In the genomic region with DNA sequence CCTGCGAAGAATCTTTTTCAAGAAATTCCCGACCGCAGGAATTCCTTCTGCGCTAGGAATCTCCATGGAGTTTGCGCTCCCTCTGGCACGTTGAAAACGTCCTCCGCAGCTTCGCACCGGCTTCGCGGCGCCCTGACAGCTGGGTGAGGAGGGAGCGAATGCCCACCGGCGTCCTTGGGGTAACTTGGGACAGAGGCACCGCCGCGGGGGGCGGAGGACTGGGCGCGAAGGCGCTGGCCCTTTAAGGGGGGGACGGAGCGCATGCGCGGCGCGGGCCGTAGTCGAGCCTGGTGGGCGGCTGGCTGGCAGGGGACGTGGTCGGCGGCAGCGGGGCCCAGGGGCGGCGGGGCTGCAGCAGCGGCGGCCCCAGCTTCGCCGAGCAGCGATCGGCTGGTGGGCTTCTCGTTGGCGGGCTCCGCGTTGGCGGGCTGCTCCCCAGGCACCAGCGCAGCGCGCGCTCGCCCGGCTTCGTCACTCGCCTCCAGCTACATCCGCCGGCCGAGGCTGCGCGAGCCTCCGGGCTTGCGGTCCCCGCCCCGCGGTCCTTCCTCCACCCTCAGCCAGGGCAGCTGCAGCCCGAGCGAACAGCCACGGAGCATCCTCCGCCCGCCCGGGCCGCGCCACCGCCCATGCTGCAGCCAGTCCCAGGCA, we compare ENCODE assay signal across 8 cellular contexts. TPM values are rescaled to one million over a fixed set of nuclear protein-coding genes. Genes with fewer than 3 reads are reported as not detected.
DNase-seq lines count a peak whose midpoint lies in the region; ATAC-seq, FAIRE-seq and TF ChIP-seq lines count a peak whose summit lies in the region.

A gene (plus strand): TSS at position 271 of the 651 bp plus-strand sequence. CDS start 1,354 bp downstream, outside the sequence.

- H3K27ac ChIP-seq in BLaER1 treated with 17β-estradiol and CSF1 and Interleukin-3, amounts not matched to agents 10 nM and 100 nM: peak within 1 kb of the TSS; percentile 6 to 76 (median 58); a peak in 21 of 22 replicates

- no peaks in the 10 kb centered on the region; a peak in 1 of 22 replicates for H3K36me3 ChIP-seq in BLaER1 treated with 17β-estradiol and CSF1 and Interleukin-3, amounts not matched to agents 10 nM and 100 nM

- FAIRE-seq in frontal cortex (lab: Jason Lieb, UNC): no peak

- peak within 1 kb of the TSS; percentile 78 for H3K4me3 Mint-ChIP-seq in activated naive CD4-positive, alpha-beta T cell treated with anti-CD3 and anti-CD28 coated beads, Interleukin-2, amount 10 ng/mL, durations not matched to agents 7 days and 5 days
- peak within 1 kb of the TSS; percentile 91 for H3K4me3 Mint-ChIP-seq in nephron progenitor cell

- peak; percentile 73 for ATAC-seq in HG03457 (IDR thresholded peaks at IDR 0.05; ENCODE audit: unreplicated experiment)

- H3K27me3 Mint-ChIP-seq in activated naive CD4-positive, alpha-beta T cell treated with anti-CD3 and anti-CD28 coated beads, Interleukin-2, amount 10 ng/mL, durations not matched to agents 7 days and 5 days: peaks cover 87% of the 10 kb centered on the region
- H3K27me3 Mint-ChIP-seq in nephron progenitor cell (ENCODE audit: low read depth, poor library complexity): peaks cover 24% of the 10 kb centered on the region

- H3K4me1 Mint-ChIP-seq in activated naive CD4-positive, alpha-beta T cell treated with anti-CD3 and anti-CD28 coated beads, Interleukin-2, amount 10 ng/mL, durations not matched to agents 7 days and 5 days: peaks cover 14% of the 10 kb centered on the region
- H3K4me1 Mint-ChIP-seq in nephron progenitor cell: peaks cover 37% of the 10 kb centered on the region

- CTCF ChIA-PET in activated naive CD4-positive, alpha-beta T cell treated with anti-CD3 and anti-CD28 coated beads, Interleukin-2, amount 10 ng/mL, durations not matched to agents 7 days and 5 days (lab: Charles Lee): interaction anchor here (2.8 kb wide), 1 partner anchor 23 kb away, joined by 10 read pairs; no protein-coding TSS in a partner anchor

- no peak for TF ChIP-seq CTCF in nephron progenitor cell (IDR thresholded peaks at IDR 0.05)

- H3K9me3 Mint-ChIP-seq in activated naive CD4-positive, alpha-beta T cell treated with anti-CD3 and anti-CD28 coated beads, Interleukin-2, amount 10 ng/mL, durations not matched to agents 7 days and 5 days: no peaks in the 10 kb centered on the region
- no peaks in the 10 kb centered on the region for H3K9me3 Mint-ChIP-seq in nephron progenitor cell

- peak; percentile 80 for DNase-seq in GM19240 (ENCODE audit: insufficient read length, low spot score)
- DNase-seq in activated naive CD4-positive, alpha-beta T cell treated with anti-CD3 and anti-CD28 coated beads, Interleukin-2, amount 10 ng/mL, durations not matched to agents 7 days and 5 days: peak; percentile 72
- DNase-seq in frontal cortex (ENCODE audit: low spot score in 2 of 2): peak; percentile 83 to 85
- peak; percentile 77 for DNase-seq in nephron progenitor cell
- peak; percentile 76 for DNase-seq in superior temporal gyrus (ENCODE audit: extremely low spot score)

- peak within 1 kb of the TSS; percentile 70 to 84 (median 76) for H3K4me3 ChIP-seq in BLaER1 treated with 17β-estradiol and CSF1 and Interleukin-3, amounts not matched to agents 10 nM and 100 nM

- no peaks in the 10 kb centered on the region for H4K20me1 ChIP-seq in BLaER1 treated with 17β-estradiol and CSF1 and Interleukin-3, amounts not matched to agents 10 nM and 100 nM

- H3K9me3 ChIP-seq in BLaER1 treated with 17β-estradiol and CSF1 and Interleukin-3, amounts not matched to agents 10 nM and 100 nM (replicated peaks in 1 of 11): no peaks in the 10 kb centered on the region

- peaks cover 29 to 60% (median 42%) of the 10 kb centered on the region in 10 experiments for H3K4me1 ChIP-seq in BLaER1 treated with 17β-estradiol and CSF1 and Interleukin-3, amounts not matched to agents 10 nM and 100 nM

- peak within 1 kb of the TSS; percentile 93 to 100 (median 99) for H3K4me2 ChIP-seq in BLaER1 treated with 17β-estradiol and CSF1 and Interleukin-3, amounts not matched to agents 10 nM and 100 nM

- H3K9ac ChIP-seq in BLaER1 treated with 17β-estradiol and CSF1 and Interleukin-3, amounts not matched to agents 10 nM and 100 nM: peak within 1 kb of the TSS; percentile 68 to 83 (median 78)

- H3K27me3 ChIP-seq in BLaER1 treated with 17β-estradiol and CSF1 and Interleukin-3, amounts not matched to agents 10 nM and 100 nM: peaks cover 0 to 34% (median 24%) of the 10 kb centered on the region in 11 experiments; a peak in 19 of 22 replicates

- no peak within 1 kb of the TSS for H3K27ac Mint-ChIP-seq in activated naive CD4-positive, alpha-beta T cell treated with anti-CD3 and anti-CD28 coated beads, Interleukin-2, amount 10 ng/mL, durations not matched to agents 7 days and 5 days
- H3K27ac Mint-ChIP-seq in nephron progenitor cell: no peak within 1 kb of the TSS

- H3K36me3 Mint-ChIP-seq in activated naive CD4-positive, alpha-beta T cell treated with anti-CD3 and anti-CD28 coated beads, Interleukin-2, amount 10 ng/mL, durations not matched to agents 7 days and 5 days: no peaks in the 10 kb centered on the region
- peaks cover 5% of the 10 kb centered on the region for H3K36me3 Mint-ChIP-seq in nephron progenitor cell (ENCODE audit: low read depth)

TF ChIP-seq in PFSK-1, 5 proteins besides CTCF, POLR2A, EP300 and RAD21:
- TF ChIP-seq TAF1 (IDR thresholded peaks at IDR 0.05; ENCODE audit: borderline replicate concordance, insufficient read depth, low read length): no peak
- 0 out of 2 replicates have a peak, but pooled peaks have one; percentile 32 for TF ChIP-seq POLR2AphosphoS5 (IDR thresholded peaks at IDR 0.05; ENCODE audit: low read depth, low read length)
- no peak for TF ChIP-seq FOXP2 (optimal IDR thresholded peaks at IDR 0.05; ENCODE audit: borderline replicate concordance, extremely low read depth, extremely low read length, insufficient read depth)
- TF ChIP-seq, protein P1, sequence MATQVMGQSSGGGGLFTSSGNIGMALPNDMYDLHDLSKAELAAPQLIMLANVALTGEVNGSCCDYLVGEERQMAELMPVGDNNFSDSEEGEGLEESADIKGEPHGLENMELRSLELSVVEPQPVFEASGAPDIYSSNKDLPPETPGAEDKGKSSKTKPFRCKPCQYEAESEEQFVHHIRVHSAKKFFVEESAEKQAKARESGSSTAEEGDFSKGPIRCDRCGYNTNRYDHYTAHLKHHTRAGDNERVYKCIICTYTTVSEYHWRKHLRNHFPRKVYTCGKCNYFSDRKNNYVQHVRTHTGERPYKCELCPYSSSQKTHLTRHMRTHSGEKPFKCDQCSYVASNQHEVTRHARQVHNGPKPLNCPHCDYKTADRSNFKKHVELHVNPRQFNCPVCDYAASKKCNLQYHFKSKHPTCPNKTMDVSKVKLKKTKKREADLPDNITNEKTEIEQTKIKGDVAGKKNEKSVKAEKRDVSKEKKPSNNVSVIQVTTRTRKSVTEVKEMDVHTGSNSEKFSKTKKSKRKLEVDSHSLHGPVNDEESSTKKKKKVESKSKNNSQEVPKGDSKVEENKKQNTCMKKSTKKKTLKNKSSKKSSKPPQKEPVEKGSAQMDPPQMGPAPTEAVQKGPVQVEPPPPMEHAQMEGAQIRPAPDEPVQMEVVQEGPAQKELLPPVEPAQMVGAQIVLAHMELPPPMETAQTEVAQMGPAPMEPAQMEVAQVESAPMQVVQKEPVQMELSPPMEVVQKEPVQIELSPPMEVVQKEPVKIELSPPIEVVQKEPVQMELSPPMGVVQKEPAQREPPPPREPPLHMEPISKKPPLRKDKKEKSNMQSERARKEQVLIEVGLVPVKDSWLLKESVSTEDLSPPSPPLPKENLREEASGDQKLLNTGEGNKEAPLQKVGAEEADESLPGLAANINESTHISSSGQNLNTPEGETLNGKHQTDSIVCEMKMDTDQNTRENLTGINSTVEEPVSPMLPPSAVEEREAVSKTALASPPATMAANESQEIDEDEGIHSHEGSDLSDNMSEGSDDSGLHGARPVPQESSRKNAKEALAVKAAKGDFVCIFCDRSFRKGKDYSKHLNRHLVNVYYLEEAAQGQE (IDR thresholded peaks at IDR 0.05; ENCODE audit: insufficient read depth in 1 of 2, low read depth in 2 of 2, low read length in 2 of 2): no peak
- TF ChIP-seq SIN3A (IDR thresholded peaks at IDR 0.05; ENCODE audit: borderline replicate concordance, insufficient read depth, low read length): no peak

RNA-seq across cellular contexts. Expression of the gene that starts here (rescaled TPM):
- 14.9 TPM for polyA plus RNA-seq in PFSK-1 (2012; ENCODE audit: insufficient read length, low read depth)
- 59.9 TPM for total RNA-seq in frontal cortex

Comparison
In these comparisons a context has a peak if more than half of its experiments do, and no peak if none do; other contexts are left out.
1. Peak in every context shown above with its lines: DNase-seq, ATAC-seq, H3K4me3 ChIP-seq and H3K27ac ChIP-seq.